In genomic region chr10:116768786-116769185, GRCh38 we compare ENCODE assay signal across 17 cellular contexts.
"Had no signal": no experiment of that assay in that cellular context is flagged by ENCODE, and none has a peak within 500 bp of the region (broad histone marks: within the 10 kb centered on the region; RNA-seq: fewer than 3 reads in every experiment).

No MANE protein-coding gene starts in this region.

- H3K27ac Mint-ChIP-seq: mesothelial cell of epicardium; stimulated activated memory B cell treated with anti-CD40 and anti-IgM and Interleukin-4, amounts not matched to agents 10 μg/mL and 1 μg/mL and 100 μg/mL, for 72 hours; T-helper 2 cell treated with Interferon-gamma antibody and Interleukin-4, amounts not matched to agents 5 μg/mL and 100 μg/mL, for 36 hours had no signal

- ATAC-seq: activated T-cell treated with anti-CD3 and anti-CD28 coated beads, Interleukin-2, amount 50 U/mL, for 4 hours; gastroesophageal sphincter; stimulated activated memory B cell treated with anti-CD40 and anti-IgM and Interleukin-4, amounts not matched to agents 10 μg/mL and 1 μg/mL and 100 μg/mL, for 72 hours had no signal

- H3K36me3 Mint-ChIP-seq: mesothelial cell of epicardium; stimulated activated memory B cell treated with anti-CD40 and anti-IgM and Interleukin-4, amounts not matched to agents 10 μg/mL and 1 μg/mL and 100 μg/mL, for 72 hours had no signal

- H3K9me3 Mint-ChIP-seq: T-helper 2 cell treated with Interferon-gamma antibody and Interleukin-4, amounts not matched to agents 5 μg/mL and 100 μg/mL, for 36 hours had no signal

- H3K4me3 ChIP-seq: cardiac muscle cell, gastroesophageal sphincter, spleen, transverse colon had no signal

- FAIRE-seq: colon, kidney had no signal

- H3K27me3 ChIP-seq: cardiac muscle cell, transverse colon had no signal

- H3K27ac ChIP-seq: cardiac muscle cell, epithelial cell of prostate, gastroesophageal sphincter, spleen, transverse colon had no signal

- H3K9me3 ChIP-seq: gastroesophageal sphincter, transverse colon had no signal

- DNase-seq: activated CD4-positive, alpha-beta T cell treated with anti-CD3 and anti-CD28 coated beads for 1 hour; activated CD4-positive, alpha-beta T cell treated with anti-CD3 and anti-CD28 coated beads, Interleukin-2, amount 50 U/mL, for 48 hours; activated T-cell treated with anti-CD3 and anti-CD28 coated beads, Interleukin-2, amount 50 U/mL, for 4 hours; effector CD8-positive, alpha-beta T cell; kidney; spleen; stimulated activated CD4-positive, alpha-beta T cell treated with anti-CD3 and anti-CD28 coated beads, Interleukin-1b, Interleukin-23, amount 100 ng/mL, for 48 hours; SW 1271; transverse colon had no signal

- H3K4me3 Mint-ChIP-seq: activated T-cell treated with anti-CD3 and anti-CD28 coated beads, Interleukin-2, amount 50 U/mL, for 4 hours; mesothelial cell of epicardium; neural crest cell; stimulated activated memory B cell treated with anti-CD40 and anti-IgM and Interleukin-4, amounts not matched to agents 10 μg/mL and 1 μg/mL and 100 μg/mL, for 72 hours; T-helper 2 cell treated with Interferon-gamma antibody and Interleukin-4, amounts not matched to agents 5 μg/mL and 100 μg/mL, for 36 hours had no signal

- H3K4me1 Mint-ChIP-seq: stimulated activated memory B cell treated with anti-CD40 and anti-IgM and Interleukin-4, amounts not matched to agents 10 μg/mL and 1 μg/mL and 100 μg/mL, for 72 hours had no signal

- H3K36me3 ChIP-seq: cardiac muscle cell, gastroesophageal sphincter, spleen, transverse colon had no signal
